Comparison of ENCODE assay signal across 23 cellular contexts in the genomic region with DNA sequence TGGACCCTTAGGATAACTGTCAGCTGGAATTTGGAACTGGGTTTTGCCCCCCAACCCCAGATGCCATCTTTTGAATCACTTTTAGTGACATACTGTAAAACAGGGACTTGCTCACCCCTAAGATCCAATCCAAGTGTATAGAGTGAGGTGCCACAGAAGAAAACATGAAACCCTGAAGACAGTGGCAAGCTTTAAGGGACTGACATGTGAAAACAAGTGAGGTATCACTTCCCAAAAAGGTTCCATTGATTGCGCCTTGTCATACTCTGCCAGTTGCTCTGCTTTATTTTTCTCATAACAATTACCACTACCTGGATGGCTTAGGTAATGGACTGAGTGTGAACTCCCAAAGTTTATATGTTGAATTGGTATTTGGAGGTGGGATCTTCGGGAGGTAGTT.
DNase-seq lines count a peak whose midpoint lies in the region; ATAC-seq, FAIRE-seq and TF ChIP-seq lines count a peak whose summit lies in the region.
"Had no signal": no experiment of that assay in that cellular context is flagged by ENCODE, and none has a peak within 500 bp of the region (broad histone marks: within the 10 kb centered on the region; RNA-seq: fewer than 3 reads in every experiment).

No MANE protein-coding gene starts in this region.

- no peak for TF ChIP-seq POLR2A in GM12878 (IDR thresholded peaks at IDR 0.05; ENCODE audit: low read depth, low read length)

- H3K4me3 ChIP-seq in MM.1S (ENCODE audit: low read length) (no peak overlapping the region), GM12878 (no peak overlapping the region)
- H3K4me3 ChIP-seq: A549; BLaER1 treated with 17β-estradiol and CSF1 and Interleukin-3, amounts not matched to agents 10 nM and 100 nM had no signal

- no peaks in the 10 kb centered on the region for H3F3A ChIP-seq in MM.1S (ENCODE audit: insufficient read depth, low read length)

- POLR2A ChIA-PET in GM12878 (lab: Charles Lee) = no interaction called here

- BruUV-seq in GM12878 (replicated peaks; lab: Mats Ljungman, UMichigan) = no TSS peak

- no peaks in the 10 kb centered on the region for H3K79me2 ChIP-seq in MM.1S (ENCODE audit: low read length)
- H3K79me2 ChIP-seq in GM12878 (ENCODE audit: control insufficient read depth, insufficient read depth, low read length) = no peaks in the 10 kb centered on the region

- TF ChIP-seq RAD21 in GM12878 (IDR thresholded peaks at IDR 0.05; ENCODE audit: insufficient read depth, low read depth, low read length) = no peak

- intact Hi-C loops in GM12878 (cut with micrococcal nuclease; ENCODE audit: unreplicated experiment) = no loop called here
- intact Hi-C loops in activated CD4-positive, alpha-beta T cell treated with anti-CD3 and anti-CD28 coated beads, Interleukin-2, amount 10 ng/mL, durations not matched to agents 24 days and 14 days (cut with micrococcal nuclease) = no loop called here

- TF ChIP-seq EP300 in GM12878 (IDR thresholded peaks at IDR 0.05; ENCODE audit: borderline replicate concordance in 1 of 2, control insufficient read depth in 1 of 2, low read depth in 2 of 2, low read length in 2 of 2) = no peak

- H3K9ac ChIP-seq in MM.1S (ENCODE audit: low read length) (no peak overlapping the region; the same call in 1 of the 2 replicates), GM12878 (ENCODE audit: control insufficient read depth, insufficient read depth, low read length) (no peak overlapping the region)
- H3K9ac ChIP-seq: BLaER1 treated with 17β-estradiol and CSF1 and Interleukin-3, amounts not matched to agents 10 nM and 100 nM had no signal

- H3K4me1 ChIP-seq in MM.1S (ENCODE audit: low read length) (peaks cover 12% of the 10 kb centered on the region; the same call in 1 of the 2 replicates), GM12878 (ENCODE audit: control insufficient read depth, insufficient read depth, low read length) (no peaks in the 10 kb centered on the region)
- H3K4me1 ChIP-seq: A549; BLaER1 treated with 17β-estradiol and CSF1 and Interleukin-3, amounts not matched to agents 10 nM and 100 nM; Caco-2 had no signal

- H3K4me1 Mint-ChIP-seq in activated CD4-positive, alpha-beta T cell treated with anti-CD3 and anti-CD28 coated beads, Interleukin-2, amount 10 ng/mL, durations not matched to agents 24 days and 14 days = no peaks in the 10 kb centered on the region
- H3K4me1 Mint-ChIP-seq: B cell had no signal

- no peak overlapping the region for H3K27ac Mint-ChIP-seq in activated CD4-positive, alpha-beta T cell treated with anti-CD3 and anti-CD28 coated beads, Interleukin-2, amount 10 ng/mL, durations not matched to agents 24 days and 14 days
- H3K27ac Mint-ChIP-seq: B cell; CD4-positive, alpha-beta T cell; CD8-positive, alpha-beta T cell had no signal

- H2AFZ ChIP-seq in MM.1S (ENCODE audit: low read length) = no peak overlapping the region
- no peak overlapping the region for H2AFZ ChIP-seq in GM12878 (ENCODE audit: control insufficient read depth, low read depth, low read length)

- H3K36me3 Mint-ChIP-seq in activated CD4-positive, alpha-beta T cell treated with anti-CD3 and anti-CD28 coated beads, Interleukin-2, amount 10 ng/mL, durations not matched to agents 24 days and 14 days (ENCODE audit: low read depth) = no peaks in the 10 kb centered on the region
- H3K36me3 Mint-ChIP-seq: CD8-positive, alpha-beta T cell had no signal

- no peak for ATAC-seq in GM12878
- ATAC-seq: A549; CD8-positive, alpha-beta T cell had no signal

- H3K27ac ChIP-seq in MM.1S (ENCODE audit: low read length) (peak overlapping the region; percentile 71; the same call in 1 of the 2 replicates), GM12878 (ENCODE audit: control insufficient read depth, insufficient read depth) (no peak overlapping the region), temporal lobe (ENCODE audit: low read depth, low read length) (peak overlapping the region; percentile 98)
- H3K27ac ChIP-seq: 22Rv1; A549; BLaER1 treated with 17β-estradiol and CSF1 and Interleukin-3, amounts not matched to agents 10 nM and 100 nM; C4-2B had no signal

- H3K27me3 ChIP-seq in MM.1S (replicated peaks; ENCODE audit: insufficient read depth, low read length) (no peaks in the 10 kb centered on the region), GM12878 (replicated peaks in 1 of 2; ENCODE audit: control insufficient read depth in 2 of 2, insufficient read depth in 2 of 2, low read length in 1 of 2) (no peaks in the 10 kb centered on the region)
- H3K27me3 ChIP-seq: BLaER1 treated with 17β-estradiol and CSF1 and Interleukin-3, amounts not matched to agents 10 nM and 100 nM had no signal

- no peaks in the 10 kb centered on the region for H3K9me2 ChIP-seq in MM.1S (replicated peaks; ENCODE audit: insufficient read depth, low read length)

- H4K20me1 ChIP-seq in MM.1S (ENCODE audit: insufficient read depth, low read length) = no peaks in the 10 kb centered on the region
- H4K20me1 ChIP-seq in GM12878 (ENCODE audit: control insufficient read depth, insufficient read depth) = no peaks in the 10 kb centered on the region
- H4K20me1 ChIP-seq: BLaER1 treated with 17β-estradiol and CSF1 and Interleukin-3, amounts not matched to agents 10 nM and 100 nM had no signal

- H3K9me3 ChIP-seq in MM.1S (replicated peaks; ENCODE audit: insufficient read depth, low read length) (no peaks in the 10 kb centered on the region), GM12878 (replicated peaks; ENCODE audit: control insufficient read depth, insufficient read depth, low read length) (no peaks in the 10 kb centered on the region)
- H3K9me3 ChIP-seq: A549, Caco-2 had no signal

- in situ Hi-C loops in GM12878 (cut with MboI) = no loop called here

- H3K36me3 ChIP-seq in MM.1S (replicated peaks; ENCODE audit: insufficient read depth, low read length) (no peaks in the 10 kb centered on the region), GM12878 (ENCODE audit: control insufficient read depth in 2 of 2, insufficient read depth in 2 of 2, low read length in 1 of 2) (no peaks in the 10 kb centered on the region)
- H3K36me3 ChIP-seq: BLaER1 treated with 17β-estradiol and CSF1 and Interleukin-3, amounts not matched to agents 10 nM and 100 nM had no signal

- RAD21 ChIA-PET in GM12878 (lab: Charles Lee; ENCODE audit: unreplicated experiment) = no interaction called here

- TF ChIP-seq CTCF in MM.1S (IDR thresholded peaks at IDR 0.05; ENCODE audit: low read length) (no peak), GM12878 (IDR thresholded peaks at IDR 0.05 in 2 of 3, conservative IDR thresholded peaks at IDR 0.05 in 1 of 3; ENCODE audit: control insufficient read depth in 2 of 3, extremely low read depth in 1 of 3, insufficient read depth in 1 of 3, low read depth in 3 of 3, low read length in 3 of 3) (no peak)

- no peak for DNase-seq in MM.1S
- no peak for DNase-seq in GM12878 (ENCODE audit: low read depth, low spot score)
- no peak for DNase-seq in activated CD4-positive, alpha-beta T cell treated with anti-CD3 and anti-CD28 coated beads, Interleukin-2, amount 10 ng/mL, durations not matched to agents 24 days and 14 days
- DNase-seq in germinal center (ENCODE audit: low spot score) = no peak
- DNase-seq: AML-193; Caco-2; Calu3; CD4-positive, alpha-beta T cell; CD8-positive, alpha-beta T cell; DMS53; DMS79; DND-41; EL; GDM1 had no signal

- H3K4me2 ChIP-seq in MM.1S (ENCODE audit: low read depth, low read length) = no peak overlapping the region
- H3K4me2 ChIP-seq in GM12878 (ENCODE audit: control insufficient read depth, insufficient read depth) = no peak overlapping the region
- H3K4me2 ChIP-seq: A549; BLaER1 treated with 17β-estradiol and CSF1 and Interleukin-3, amounts not matched to agents 10 nM and 100 nM had no signal

- H3K9me3 Mint-ChIP-seq in activated CD4-positive, alpha-beta T cell treated with anti-CD3 and anti-CD28 coated beads, Interleukin-2, amount 10 ng/mL, durations not matched to agents 24 days and 14 days = peaks cover 3% of the 10 kb centered on the region
- H3K9me3 Mint-ChIP-seq: CD4-positive, alpha-beta T cell had no signal

- no peaks in the 10 kb centered on the region for H3K27me3 Mint-ChIP-seq in activated CD4-positive, alpha-beta T cell treated with anti-CD3 and anti-CD28 coated beads, Interleukin-2, amount 10 ng/mL, durations not matched to agents 24 days and 14 days

- CTCF ChIA-PET in GM12878 (lab: Yijun Ruan, JAX) = no interaction called here

- no peak overlapping the region for H3K4me3 Mint-ChIP-seq in activated CD4-positive, alpha-beta T cell treated with anti-CD3 and anti-CD28 coated beads, Interleukin-2, amount 10 ng/mL, durations not matched to agents 24 days and 14 days
- H3K4me3 Mint-ChIP-seq: B cell; CD4-positive, alpha-beta T cell; CD8-positive, alpha-beta T cell had no signal

- SMC1A ChIA-PET in GM12878 (lab: Charles Lee; ENCODE audit: uncharacterized antibody, unreplicated experiment) = no interaction called here

- WGBS in GM12878 (ENCODE audit: insufficient coverage, insufficient replicate concordance, low lambda C conversion rate, missing lambda C conversion rate) = 18% methylated on average over 2 of the region's 2 CpGs

- FAIRE-seq in GM12878 (lab: Jason Lieb, UNC) = no peak
- FAIRE-seq: A549, D721Med, GM12891, GM19239 had no signal

TF ChIP-seq in GM12878, 131 proteins besides CTCF, POLR2A, EP300 and RAD21:
- peak; percentile 57; the same call in 1 of the 2 replicates for TF ChIP-seq SPI1 (IDR thresholded peaks at IDR 0.05; ENCODE audit: borderline replicate concordance, insufficient read depth, low read depth, low read length)
- no peak for TF ChIP-seq MEF2B (IDR thresholded peaks at IDR 0.05; ENCODE audit: partially characterized antibody, poor library complexity, severe bottlenecking)
- TF ChIP-seq TCF3 (IDR thresholded peaks at IDR 0.05; ENCODE audit: borderline replicate concordance, insufficient read depth, low read depth, low read length) = no peak
